ENCODE assay signal across 16 cellular contexts in the genomic region with DNA sequence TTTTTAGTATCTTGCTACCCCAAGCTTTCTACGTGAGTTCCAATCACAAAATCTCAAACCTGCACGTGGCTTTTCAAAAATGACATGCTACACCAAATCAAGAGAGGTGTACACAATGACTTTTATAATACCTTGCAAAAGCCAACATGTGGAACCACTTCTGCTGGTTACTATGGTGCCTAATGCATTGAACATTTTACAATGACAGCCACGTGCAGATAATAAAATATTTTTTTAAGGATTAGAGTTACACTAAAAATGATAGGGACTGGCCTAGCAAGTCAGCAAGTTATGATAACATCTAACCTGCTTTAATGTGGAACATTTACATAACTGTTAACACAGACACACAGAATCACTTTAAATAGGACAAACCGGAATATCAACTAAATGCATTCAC. TPM values are rescaled to one million over a fixed set of nuclear protein-coding genes. Genes with fewer than 3 reads are reported as not detected.
A peak's percentile ranks its signal among the peaks of the same experiment; 100 is the strongest.
DNase-seq lines count a peak whose midpoint lies in the region; ATAC-seq and TF ChIP-seq lines count a peak whose summit lies in the region.
"Had no signal": no experiment of that assay in that cellular context is flagged by ENCODE, and none has a peak within 500 bp of the region (broad histone marks: within the 10 kb centered on the region; RNA-seq: fewer than 3 reads in every experiment).

No MANE protein-coding gene starts in this region.

- H3K9me3 ChIP-seq in right cardiac atrium (ENCODE audit: control insufficient read depth, low read length): no peaks in the 10 kb centered on the region

- 75% methylated on average over 4 of the region's 4 CpGs for WGBS in right cardiac atrium

- H3K27ac ChIP-seq in VCaP (peak overlapping the region; percentile 89), right cardiac atrium (ENCODE audit: low read length) (no peak overlapping the region)
- H3K27ac ChIP-seq: cardiac muscle cell, right lobe of liver had no signal

- no peak for ATAC-seq in stimulated activated naive CD8-positive, alpha-beta T cell treated with anti-CD3 and anti-CD28 coated beads, Interleukin-15, amount 100 ng/mL, for 72 hours
- ATAC-seq in right cardiac atrium: no peak
- ATAC-seq: GM23338, right lobe of liver had no signal

- H3K27ac Mint-ChIP-seq in stimulated activated naive CD8-positive, alpha-beta T cell treated with anti-CD3 and anti-CD28 coated beads, Interleukin-15, Interleukin-2, amounts not matched to agents 100 ng/mL and 50 ng/mL, for 24 hours: peak overlapping the region; percentile 14
- peak overlapping the region in 1 of 2 donors; percentile 48 for H3K27ac Mint-ChIP-seq in stimulated activated naive CD8-positive, alpha-beta T cell treated with anti-CD3 and anti-CD28 coated beads, Interleukin-15, amount 100 ng/mL, for 72 hours
- H3K27ac Mint-ChIP-seq: GM23338 had no signal

- no peak overlapping the region for H3K4me3 ChIP-seq in right cardiac atrium (ENCODE audit: low read length)
- H3K4me3 ChIP-seq: cardiac muscle cell, GM23338, right lobe of liver had no signal

- intact Hi-C loops in right cardiac atrium (cut with DNase I): no loop called here
- intact Hi-C loops in posterior vena cava (cut with DNase I): no loop called here

- no peaks in the 10 kb centered on the region for H3K9me3 Mint-ChIP-seq in stimulated activated naive CD8-positive, alpha-beta T cell treated with anti-CD3 and anti-CD28 coated beads, Interleukin-15, Interleukin-2, amounts not matched to agents 100 ng/mL and 50 ng/mL, for 24 hours
- no peaks in the 10 kb centered on the region for H3K9me3 Mint-ChIP-seq in stimulated activated naive CD8-positive, alpha-beta T cell treated with anti-CD3 and anti-CD28 coated beads, Interleukin-15, amount 100 ng/mL, for 72 hours
- H3K9me3 Mint-ChIP-seq: GM23338 had no signal

- H3K27me3 ChIP-seq in right cardiac atrium (ENCODE audit: control insufficient read depth, insufficient read depth): no peaks in the 10 kb centered on the region
- H3K27me3 ChIP-seq: cardiac muscle cell, right lobe of liver had no signal

- no peak for DNase-seq in stimulated activated naive CD8-positive, alpha-beta T cell treated with anti-CD3 and anti-CD28 coated beads, Interleukin-15, amount 100 ng/mL, for 72 hours
- DNase-seq in NCI-H2107 (lab: John Stamatoyannopoulos, UW) (peak; percentile 11), right cardiac atrium (no peak), posterior vena cava (ENCODE audit: low spot score) (no peak), SHP77 (lab: John Stamatoyannopoulos, UW) (no peak), glomerular visceral epithelial cell (ENCODE audit: extremely low spot score) (no peak)
- DNase-seq: activated T-cell treated with anti-CD3 and anti-CD28 coated beads, Interleukin-2, amount 50 U/mL, for 1 hour; effector CD4-positive, alpha-beta T cell; kidney glomerular epithelial cell; NCI-H2227 treated with DMSO at 0.1 percent for 48 hours; right lobe of liver; stimulated activated CD4-positive, alpha-beta T cell treated with anti-CD3 and anti-CD28 coated beads, Interleukin-1b, Interleukin-23, amount 100 ng/mL, for 48 hours had no signal

- no peaks in the 10 kb centered on the region for H3K27me3 Mint-ChIP-seq in stimulated activated naive CD8-positive, alpha-beta T cell treated with anti-CD3 and anti-CD28 coated beads, Interleukin-15, Interleukin-2, amounts not matched to agents 100 ng/mL and 50 ng/mL, for 24 hours
- no peaks in the 10 kb centered on the region for H3K27me3 Mint-ChIP-seq in stimulated activated naive CD8-positive, alpha-beta T cell treated with anti-CD3 and anti-CD28 coated beads, Interleukin-15, amount 100 ng/mL, for 72 hours

- no peak for TF ChIP-seq CTCF in VCaP (conservative IDR thresholded peaks at IDR 0.05)

- H3K4me1 Mint-ChIP-seq in stimulated activated naive CD8-positive, alpha-beta T cell treated with anti-CD3 and anti-CD28 coated beads, Interleukin-15, Interleukin-2, amounts not matched to agents 100 ng/mL and 50 ng/mL, for 24 hours (ENCODE audit: low read depth): peaks cover 81% of the 10 kb centered on the region
- H3K4me1 Mint-ChIP-seq in stimulated activated naive CD8-positive, alpha-beta T cell treated with anti-CD3 and anti-CD28 coated beads, Interleukin-15, amount 100 ng/mL, for 72 hours: peaks cover 70% of the 10 kb centered on the region
- H3K4me1 Mint-ChIP-seq: GM23338 had no signal

- peak overlapping the region; percentile 35 for H3K4me3 Mint-ChIP-seq in stimulated activated naive CD8-positive, alpha-beta T cell treated with anti-CD3 and anti-CD28 coated beads, Interleukin-15, Interleukin-2, amounts not matched to agents 100 ng/mL and 50 ng/mL, for 24 hours
- peak overlapping the region in 1 of 2 donors; percentile 38 for H3K4me3 Mint-ChIP-seq in stimulated activated naive CD8-positive, alpha-beta T cell treated with anti-CD3 and anti-CD28 coated beads, Interleukin-15, amount 100 ng/mL, for 72 hours
- H3K4me3 Mint-ChIP-seq: GM23338 had no signal

- peaks cover 42% of the 10 kb centered on the region for H3K36me3 Mint-ChIP-seq in stimulated activated naive CD8-positive, alpha-beta T cell treated with anti-CD3 and anti-CD28 coated beads, Interleukin-15, Interleukin-2, amounts not matched to agents 100 ng/mL and 50 ng/mL, for 24 hours (ENCODE audit: low read depth)

- peaks cover 1% of the 10 kb centered on the region for H3K4me1 ChIP-seq in right cardiac atrium (ENCODE audit: control insufficient read depth, insufficient read depth, low read length)
- H3K4me1 ChIP-seq: right lobe of liver had no signal

RNA-seq across cellular contexts. Expression of gene EYA3, which starts 30.2 kb away (rescaled TPM):
- total RNA-seq in right cardiac atrium (10 to 100 TPM; 17.4 to 22.7 (median 19.5) TPM), posterior vena cava (10 to 100 TPM; 12.3 to 15.0 TPM)
- polyA plus RNA-seq in right cardiac atrium: 5.8 TPM
